Comparison of ENCODE assay signal across 9 cellular contexts in the genomic region with DNA sequence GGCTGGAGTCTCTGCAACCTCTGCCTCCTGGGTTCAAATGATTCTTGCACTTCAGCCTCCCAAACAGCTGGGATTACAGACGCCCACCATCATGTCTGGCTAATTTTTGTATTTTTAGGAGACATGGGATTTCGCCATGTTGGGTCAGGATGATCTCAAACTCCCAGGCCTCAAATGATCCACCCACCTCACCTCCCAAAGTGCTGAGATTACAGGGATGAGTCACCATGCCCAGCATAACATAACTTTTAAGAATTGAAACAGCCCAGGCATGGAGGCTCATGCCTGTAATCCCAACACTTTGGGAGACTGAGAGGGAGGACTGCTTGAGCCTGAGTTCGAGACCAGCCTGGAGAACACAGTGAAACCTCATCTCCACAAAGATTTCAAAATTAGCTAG. TPM values are rescaled to one million over a fixed set of nuclear protein-coding genes. Genes with fewer than 3 reads are reported as not detected.
DNase-seq lines count a peak whose midpoint lies in the region; ATAC-seq and TF ChIP-seq lines count a peak whose summit lies in the region.
"Had no signal": no experiment of that assay in that cellular context is flagged by ENCODE, and none has a peak within 500 bp of the region (broad histone marks: within the 10 kb centered on the region; RNA-seq: fewer than 3 reads in every experiment).

No MANE protein-coding gene starts in this region.

- H3K27ac ChIP-seq in CD8-positive, alpha-beta T cell (ENCODE audit: low read depth, low read length): no peak overlapping the region

- ATAC-seq in CD8-positive, alpha-beta T cell: no peak
- no peak for ATAC-seq in naive B cell (ENCODE audit: low read depth in 2 of 2)

- no peak overlapping the region for H3K4me3 ChIP-seq in CD8-positive, alpha-beta T cell (ENCODE audit: low read depth, low read length)

- peak overlapping the region; percentile 55 for H3K27ac Mint-ChIP-seq in CD8-positive, alpha-beta T cell
- H3K27ac Mint-ChIP-seq in activated naive CD8-positive, alpha-beta T cell: peak overlapping the region; percentile 85
- H3K27ac Mint-ChIP-seq in naive B cell: peak overlapping the region in 2 of 6 donors; percentile 15 to 69

- peaks cover 53% of the 10 kb centered on the region for H3K36me3 ChIP-seq in CD8-positive, alpha-beta T cell (ENCODE audit: insufficient read depth, low read length)

- CTCF ChIA-PET in CD8-positive, alpha-beta T cell (lab: Charles Lee): interaction anchor here (0.8 kb wide), 1 partner anchor 231 kb away, joined by 3 read pairs; no protein-coding TSS in a partner anchor

- POLR2A ChIA-PET in CD8-positive, alpha-beta T cell (lab: Charles Lee): interaction anchor here (1.0 kb wide), 1 partner anchor 67 kb away, joined by 3 read pairs; the partner anchor contains the start of gene GSPT1

- H3K4me1 Mint-ChIP-seq in CD8-positive, alpha-beta T cell (ENCODE audit: low read depth): peaks cover 48% of the 10 kb centered on the region
- H3K4me1 Mint-ChIP-seq in activated naive CD8-positive, alpha-beta T cell (ENCODE audit: low read depth): peaks cover 53% of the 10 kb centered on the region
- peaks cover 13 to 45% (median 42%) of the 10 kb centered on the region in 3 donors for H3K4me1 Mint-ChIP-seq in naive B cell

- H3K27me3 Mint-ChIP-seq in CD8-positive, alpha-beta T cell (ENCODE audit: low read depth): no peaks in the 10 kb centered on the region
- H3K27me3 Mint-ChIP-seq in activated naive CD8-positive, alpha-beta T cell: no peaks in the 10 kb centered on the region
- no peaks in the 10 kb centered on the region for H3K27me3 Mint-ChIP-seq in naive B cell

- no peaks in the 10 kb centered on the region for H3K9me3 Mint-ChIP-seq in CD8-positive, alpha-beta T cell
- no peaks in the 10 kb centered on the region for H3K9me3 Mint-ChIP-seq in activated naive CD8-positive, alpha-beta T cell (ENCODE audit: low read depth)
- H3K9me3 Mint-ChIP-seq in naive B cell: no peaks in the 10 kb centered on the region

- H3K9me3 ChIP-seq in CD8-positive, alpha-beta T cell (ENCODE audit: low read length): no peaks in the 10 kb centered on the region

- TF ChIP-seq CTCF in CD8-positive, alpha-beta T cell (IDR thresholded peaks at IDR 0.05): no peak

- no peaks in the 10 kb centered on the region for H3K27me3 ChIP-seq in CD8-positive, alpha-beta T cell (ENCODE audit: insufficient read depth, low read length)

- H3K4me1 ChIP-seq in CD8-positive, alpha-beta T cell (ENCODE audit: insufficient read depth, low read length): peaks cover 38% of the 10 kb centered on the region

- intact Hi-C loops in CD8-positive, alpha-beta T cell (cut with DNase I, micrococcal nuclease): no loop called here

- no peak for DNase-seq in CD8-positive, alpha-beta T cell
- peak; percentile 38 for DNase-seq in HT1080 (ENCODE audit: low read depth)
- DNase-seq in naive B cell: no peak
- DNase-seq in DMS53 treated with DMSO at 0.1 percent for 48 hours (lab: John Stamatoyannopoulos, UW; ENCODE audit: unreplicated experiment): no peak
- no peak for DNase-seq in NCI-H446 (lab: John Stamatoyannopoulos, UW)
- no peak for DNase-seq in UCSD-AML1 (lab: John Stamatoyannopoulos, UW; ENCODE audit: unreplicated experiment)
- DNase-seq in DMS53 (lab: John Stamatoyannopoulos, UW): no peak
- DNase-seq: NCI-H187 treated with DMSO at 0.1 percent for 48 hours had no signal

- peaks cover 66% of the 10 kb centered on the region for H3K36me3 Mint-ChIP-seq in CD8-positive, alpha-beta T cell
- peaks cover 3% of the 10 kb centered on the region for H3K36me3 Mint-ChIP-seq in activated naive CD8-positive, alpha-beta T cell
- H3K36me3 Mint-ChIP-seq in naive B cell: peaks cover 0 to 4% of the 10 kb centered on the region in 2 donors

- no peak overlapping the region for H3K4me3 Mint-ChIP-seq in CD8-positive, alpha-beta T cell
- peak overlapping the region; percentile 86 for H3K4me3 Mint-ChIP-seq in activated naive CD8-positive, alpha-beta T cell
- H3K4me3 Mint-ChIP-seq in naive B cell: peak overlapping the region in 5 of 8 donors; percentile 19 to 98 (median 53)

RNA-seq across cellular contexts. Expression of gene RSL1D1, which starts 2.5 kb away (rescaled TPM):
- total RNA-seq in CD8-positive, alpha-beta T cell: 100 to 1,000 TPM; 235 to 242 TPM
- total RNA-seq in HT1080 (2014; rRNA removed; shearing (Covaris generic)): 196 and 208 TPM in 2 replicates
- polyA plus RNA-seq in HT1080 (2015; cell fraction: cytosol; rRNA removed): 282 and 335 TPM in 2 replicates
- polyA plus RNA-seq in HT1080 (2015; cell fraction: nucleus; rRNA removed): 248 and 255 TPM in 2 replicates
- polyA plus RNA-seq in naive B cell (ENCODE audit: low read depth in 6 of 6): 100 to 1,000 TPM in 5 of 6 donors, 10 to 100 TPM in 1; 69.7 to 240 (median 184) TPM

RNA-seq across cellular contexts. Expression of gene ZC3H7A, which starts 51.8 kb away (rescaled TPM):
- total RNA-seq in CD8-positive, alpha-beta T cell: 100 to 1,000 TPM; 105 to 106 TPM
- total RNA-seq in HT1080 (2014; rRNA removed; shearing (Covaris generic)): 20.9 and 35.3 TPM in 2 replicates
- 45.2 and 50.0 TPM in 2 replicates for polyA plus RNA-seq in HT1080 (2015; cell fraction: cytosol; rRNA removed)
- polyA plus RNA-seq in HT1080 (2015; cell fraction: nucleus; rRNA removed): 122 and 130 TPM in 2 replicates
- 10 to 100 TPM; 20.7 to 38.4 (median 32.0) TPM for polyA plus RNA-seq in naive B cell (ENCODE audit: low read depth in 6 of 6)
